ENCODE assay signal across 14 cellular contexts in the genomic region with DNA sequence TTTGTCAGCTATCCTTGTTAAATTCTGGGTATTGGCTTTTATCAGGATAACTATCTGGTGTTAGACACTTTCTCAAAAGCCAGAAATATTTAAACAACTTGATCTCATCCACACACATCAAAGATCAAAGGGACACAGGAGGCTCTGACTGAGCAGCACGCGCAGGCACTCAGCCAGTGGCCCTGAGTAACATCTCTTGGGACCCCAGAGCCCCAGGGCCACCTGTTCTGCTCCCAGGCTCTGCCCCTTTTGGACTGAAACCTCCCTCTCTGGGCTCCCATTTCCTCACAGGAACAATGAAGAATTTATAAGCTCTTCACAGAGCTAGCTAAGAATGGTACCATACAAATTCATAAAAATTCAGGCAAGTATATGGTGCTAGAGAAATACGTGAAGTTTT. TPM values are rescaled to one million over a fixed set of nuclear protein-coding genes. Genes with fewer than 3 reads are reported as not detected.
DNase-seq lines count a peak whose midpoint lies in the region; ATAC-seq and FAIRE-seq lines count a peak whose summit lies in the region.
"Had no signal": no experiment of that assay in that cellular context is flagged by ENCODE, and none has a peak within 500 bp of the region (broad histone marks: within the 10 kb centered on the region; RNA-seq: fewer than 3 reads in every experiment).

No MANE protein-coding gene starts in this region.

- H3K27me3 ChIP-seq in CD4-positive, alpha-beta memory T cell (ENCODE audit: insufficient read depth, low read length) = no peaks in the 10 kb centered on the region
- H3K27me3 ChIP-seq: thyroid gland had no signal

- H3K4me1 ChIP-seq in CD4-positive, alpha-beta memory T cell (ENCODE audit: insufficient read depth, low read length) = peaks cover 69% of the 10 kb centered on the region

- H3K27me3 Mint-ChIP-seq in CD4-positive, alpha-beta memory T cell = no peaks in the 10 kb centered on the region
- no peaks in the 10 kb centered on the region for H3K27me3 Mint-ChIP-seq in activated T-cell treated with anti-CD3 and anti-CD28 coated beads, Interleukin-2, amount 50 U/mL, for 4 hours (ENCODE audit: low read depth)
- peaks cover 2 to 7% (median 6%) of the 10 kb centered on the region in 3 donors for H3K27me3 Mint-ChIP-seq in immature natural killer cell (ENCODE audit: low read depth in 3 of 3)

- H3K4me3 Mint-ChIP-seq in CD4-positive, alpha-beta memory T cell = peak overlapping the region in 5 of 8 donors; percentile 11 to 67 (median 28)
- H3K4me3 Mint-ChIP-seq in activated T-cell treated with anti-CD3 and anti-CD28 coated beads, Interleukin-2, amount 50 U/mL, for 4 hours = peak overlapping the region; percentile 13
- peak overlapping the region in 4 of 5 donors; percentile 31 to 71 (median 45) for H3K4me3 Mint-ChIP-seq in immature natural killer cell

- no peaks in the 10 kb centered on the region for H3K36me3 ChIP-seq in CD4-positive, alpha-beta memory T cell (ENCODE audit: insufficient read depth, low read length)
- no peaks in the 10 kb centered on the region for H3K36me3 ChIP-seq in KOPT-K1 (ENCODE audit: insufficient read depth, low read length)
- H3K36me3 ChIP-seq: thyroid gland had no signal

- peak overlapping the region; percentile 75 to 99 (median 90) for H3K27ac Mint-ChIP-seq in CD4-positive, alpha-beta memory T cell
- H3K27ac Mint-ChIP-seq in immature natural killer cell = peak overlapping the region; percentile 86 to 99 (median 94)

- no peak for ATAC-seq in activated T-cell treated with anti-CD3 and anti-CD28 coated beads, Interleukin-2, amount 50 U/mL, for 4 hours
- ATAC-seq in HG02610 (IDR thresholded peaks at IDR 0.05; ENCODE audit: unreplicated experiment) = no peak

- peaks cover 6 to 13% of the 10 kb centered on the region in 2 donors for H3K36me3 Mint-ChIP-seq in CD4-positive, alpha-beta memory T cell
- H3K36me3 Mint-ChIP-seq in activated T-cell treated with anti-CD3 and anti-CD28 coated beads, Interleukin-2, amount 50 U/mL, for 4 hours (ENCODE audit: insufficient read depth) = peaks cover 11% of the 10 kb centered on the region
- no peaks in the 10 kb centered on the region for H3K36me3 Mint-ChIP-seq in immature natural killer cell
- H3K36me3 Mint-ChIP-seq: naive B cell had no signal

- CTCF ChIA-PET in CD4-positive, alpha-beta memory T cell (lab: Charles Lee; ENCODE audit: partially characterized antibody) = interaction anchor here (0.9 to 4.1 kb wide), 7 partner anchors 8 to 137 kb away, joined by 3 to 41 read pairs (median 4); a partner anchor contains a TSS

- H3K9me3 Mint-ChIP-seq in CD4-positive, alpha-beta memory T cell = peaks cover 0 to 2% (median 0%) of the 10 kb centered on the region in 8 donors
- H3K9me3 Mint-ChIP-seq in activated T-cell treated with anti-CD3 and anti-CD28 coated beads, Interleukin-2, amount 50 U/mL, for 4 hours = no peaks in the 10 kb centered on the region
- no peaks in the 10 kb centered on the region for H3K9me3 Mint-ChIP-seq in immature natural killer cell
- H3K9me3 Mint-ChIP-seq: naive B cell had no signal

- H3K4me3 ChIP-seq in CD4-positive, alpha-beta memory T cell (ENCODE audit: low read length in 2 of 2) = no peak overlapping the region
- H3K4me3 ChIP-seq: thyroid gland had no signal

- intact Hi-C loops in CD4-positive, alpha-beta memory T cell (cut with micrococcal nuclease) = no loop called here

- DNase-seq in CD4-positive, alpha-beta memory T cell = peak in 3 of 5 donors; percentile 13 to 36 (median 17)
- DNase-seq in activated T-cell treated with anti-CD3 and anti-CD28 coated beads, Interleukin-2, amount 50 U/mL, for 4 hours = no peak
- DNase-seq in immature natural killer cell (no peak), urothelium cell line (ENCODE audit: low spot score) (no peak), HTR-8/SVneo (ENCODE audit: insufficient read length, low spot score) (no peak)
- DNase-seq: aorta, MV-4-11, naive B cell, SIG-M5, thyroid gland had no signal

- POLR2A ChIA-PET in CD4-positive, alpha-beta memory T cell (lab: Charles Lee; ENCODE audit: partially characterized antibody) = interaction anchor here (0.8 to 6.7 kb wide), 4 partner anchors 15 to 90 kb away, joined by 3 to 180 read pairs (median 4); a partner anchor contains a TSS

- H3K9me3 ChIP-seq in CD4-positive, alpha-beta memory T cell (ENCODE audit: control insufficient read depth in 1 of 2, low read length in 2 of 2) = no peaks in the 10 kb centered on the region
- no peaks in the 10 kb centered on the region for H3K9me3 ChIP-seq in KOPT-K1 (ENCODE audit: insufficient read depth, low read length, poor library complexity, severe bottlenecking)
- H3K9me3 ChIP-seq: thyroid gland had no signal

- peaks cover 55 to 80% (median 67%) of the 10 kb centered on the region in 4 donors for H3K4me1 Mint-ChIP-seq in CD4-positive, alpha-beta memory T cell
- peaks cover 81% of the 10 kb centered on the region for H3K4me1 Mint-ChIP-seq in activated T-cell treated with anti-CD3 and anti-CD28 coated beads, Interleukin-2, amount 50 U/mL, for 4 hours (ENCODE audit: low read depth)
- peaks cover 92 to 96% of the 10 kb centered on the region in 2 donors for H3K4me1 Mint-ChIP-seq in immature natural killer cell

- FAIRE-seq in urothelium cell line (lab: Jason Lieb, UNC) (no peak), HTR-8/SVneo (lab: Jason Lieb, UNC) (no peak)
- FAIRE-seq: GM18507 had no signal

- no peak overlapping the region for H3K27ac ChIP-seq in CD4-positive, alpha-beta memory T cell (ENCODE audit: low read depth, low read length)
- H3K27ac ChIP-seq in KOPT-K1 (ENCODE audit: low read depth, low read length, poor library complexity, severe bottlenecking) = peak overlapping the region; percentile 28
- H3K27ac ChIP-seq: thyroid gland had no signal

RNA-seq across cellular contexts. Expression of a gene that starts 16.1 kb away (rescaled TPM):
- total RNA-seq in CD4-positive, alpha-beta memory T cell = 10 to 100 TPM; 48.2 to 51.1 TPM
- 10 to 100 TPM in 1 of 2 donors, 1 to 10 TPM in 1; 2.7 to 11.2 TPM for polyA plus RNA-seq in CD4-positive, alpha-beta memory T cell
- 10 to 100 TPM; 27.0 to 31.6 (median 31.3) TPM for total RNA-seq in activated T-cell treated with anti-CD3 and anti-CD28 coated beads, Interleukin-2, amount 50 U/mL, for 4 hours
- 10 to 100 TPM in 1 of 3 donors, 1 to 10 TPM in 2; 2.4 to 17.4 (median 7.3) TPM for polyA plus RNA-seq in immature natural killer cell
- total RNA-seq: dermis microvascular lymphatic vessel endothelial cell had no signal

Comparison
In these comparisons a context has a peak if more than half of its experiments do, and no peak if none do; other contexts are left out.
1. DNase-seq: peak in CD4-positive, alpha-beta memory T cell (3 of 5); none in activated T-cell treated with anti-CD3 and anti-CD28 coated beads, Interleukin-2, amount 50 U/mL, for 4 hours (single experiment), immature natural killer cell (0 of 3), urothelium cell line (single experiment) and HTR-8/SVneo (single experiment).
2. Peak in every context shown above with its lines, with median percentiles within 50 percentile points of each other: H3K4me3 Mint-ChIP-seq.